In genomic region chr3:47385007-47385406, GRCh38 we compare ENCODE assay signal across 26 cellular contexts. TPM values are rescaled to one million over a fixed set of nuclear protein-coding genes. Genes with fewer than 3 reads are reported as not detected.
DNase-seq lines count a peak whose midpoint lies in the region; ATAC-seq, FAIRE-seq and TF ChIP-seq lines count a peak whose summit lies in the region.
"Had no signal": no experiment of that assay in that cellular context is flagged by ENCODE, and none has a peak within 500 bp of the region (broad histone marks: within the 10 kb centered on the region; RNA-seq: fewer than 3 reads in every experiment).

No MANE protein-coding gene starts in this region.

- no peaks in the 10 kb centered on the region for H3K27me3 ChIP-seq in Loucy (ENCODE audit: insufficient read depth, low read length, poor library complexity, severe bottlenecking)
- H3K27me3 ChIP-seq in small intestine (ENCODE audit: control insufficient read depth in 2 of 2, insufficient read depth in 2 of 2, low read length in 2 of 2): no peaks in the 10 kb centered on the region
- no peaks in the 10 kb centered on the region for H3K27me3 ChIP-seq in osteoblast (ENCODE audit: insufficient read depth, low read length)
- H3K27me3 ChIP-seq: ovary, right atrium auricular region, SJCRH30 had no signal

- no peak for FAIRE-seq in small intestine (lab: Jason Lieb, UNC)
- FAIRE-seq: frontal cortex had no signal

- no peak overlapping the region for H3K9ac ChIP-seq in Loucy (ENCODE audit: low read depth, low read length, poor library complexity, severe bottlenecking)

- H3K79me2 ChIP-seq in Loucy (ENCODE audit: insufficient read depth, low read length) (peaks cover 88% of the 10 kb centered on the region), osteoblast (ENCODE audit: insufficient read depth, low read length) (peaks cover 92% of the 10 kb centered on the region)

- H3K9me2 ChIP-seq in Loucy (replicated peaks; ENCODE audit: low read depth, low read length): no peaks in the 10 kb centered on the region

- H3K36me3 ChIP-seq in Loucy (ENCODE audit: insufficient read depth, low read length): peaks cover 10% of the 10 kb centered on the region; the same call in 1 of the 2 replicates
- H3K36me3 ChIP-seq in small intestine (ENCODE audit: control insufficient read depth in 2 of 2, insufficient read depth in 2 of 2, low read length in 2 of 2): peaks cover 1 to 2% of the 10 kb centered on the region in 2 donors
- peaks cover 20% of the 10 kb centered on the region for H3K36me3 ChIP-seq in osteoblast (ENCODE audit: insufficient read depth, low read length)
- H3K36me3 ChIP-seq: ovary had no signal

- H3K27ac ChIP-seq in small intestine (ENCODE audit: low read depth in 1 of 2, low read length in 1 of 2): no peak overlapping the region
- no peak overlapping the region for H3K27ac ChIP-seq in osteoblast (ENCODE audit: low read depth, low read length)
- H3K27ac ChIP-seq: ovary, right atrium auricular region, SJCRH30, thoracic aorta had no signal

- H3K9me3 ChIP-seq in Loucy (ENCODE audit: insufficient read depth, low read depth, low read length) (no peaks in the 10 kb centered on the region), small intestine (ENCODE audit: control insufficient read depth, low read depth) (no peaks in the 10 kb centered on the region), osteoblast (ENCODE audit: low read depth, low read length) (no peaks in the 10 kb centered on the region)
- H3K9me3 ChIP-seq: ovary, right atrium auricular region, SJCRH30, thoracic aorta had no signal

- peaks cover 27% of the 10 kb centered on the region for H3K4me1 ChIP-seq in Loucy (ENCODE audit: insufficient read depth, low read length, poor library complexity, severe bottlenecking)
- peaks cover 2 to 5% of the 10 kb centered on the region in 2 donors for H3K4me1 ChIP-seq in small intestine (ENCODE audit: control insufficient read depth in 2 of 2, insufficient read depth in 1 of 2, low read depth in 1 of 2, low read length in 1 of 2)
- peaks cover 7% of the 10 kb centered on the region for H3K4me1 ChIP-seq in osteoblast (ENCODE audit: insufficient read depth, low read length)
- H3K4me1 ChIP-seq: SJCRH30 had no signal

- H3F3A ChIP-seq in Loucy (ENCODE audit: low read depth): no peaks in the 10 kb centered on the region

- 66 to 88% (median 73%) methylated on average over 4 of the region's 4 CpGs for WGBS in small intestine, 3 donors

- H3K4me3 ChIP-seq in Loucy (ENCODE audit: low read length, poor library complexity, severe bottlenecking) (no peak overlapping the region), small intestine (ENCODE audit: low read depth in 1 of 2, low read length in 2 of 2) (no peak overlapping the region), osteoblast (ENCODE audit: insufficient read depth, low read length) (no peak overlapping the region)
- H3K4me3 ChIP-seq: ovary, right atrium auricular region, SJCRH30, thoracic aorta had no signal

- H4K20me1 ChIP-seq in Loucy (ENCODE audit: insufficient read depth, low read length, poor library complexity, severe bottlenecking): peaks cover 41% of the 10 kb centered on the region
- peaks cover 59% of the 10 kb centered on the region for H4K20me1 ChIP-seq in osteoblast (ENCODE audit: insufficient read depth, low read length)

- H2AFZ ChIP-seq in Loucy (ENCODE audit: low read length) (no peak overlapping the region), osteoblast (ENCODE audit: low read length) (no peak overlapping the region)

- no peak for ATAC-seq in HG02884 (IDR thresholded peaks at IDR 0.05; ENCODE audit: unreplicated experiment)
- ATAC-seq in SK-N-SH treated with all-trans-retinoic acid at 6 μM for 48 hours: no peak
- ATAC-seq: effector memory CD8-positive, alpha-beta T cell; esophagus mucosa had no signal

- no peak for TF ChIP-seq CTCF in Loucy (conservative IDR thresholded peaks at IDR 0.05; ENCODE audit: low read length)
- TF ChIP-seq CTCF in osteoblast (IDR thresholded peaks at IDR 0.05; ENCODE audit: extremely low read depth, low read depth, low read length): no peak

- DNase-seq in astrocyte of the hippocampus (ENCODE audit: low read depth, low spot score): peak; percentile 37
- DNase-seq in kidney tubule cell (ENCODE audit: low spot score): peak; percentile 80
- peak; percentile 56 for DNase-seq in small intestine
- DNase-seq in EL: no peak
- DNase-seq in osteoblast (ENCODE audit: insufficient read length, low spot score, missing footprints): no peak
- DNase-seq: activated CD4-positive, alpha-beta T cell treated with anti-CD3 and anti-CD28 coated beads, Interleukin-2, amount 10 ng/mL, durations not matched to agents 24 days and 14 days; activated CD8-positive, alpha-beta memory T cell treated with anti-CD3 and anti-CD28 coated beads for 24 hours; activated T-cell treated with anti-CD3 and anti-CD28 coated beads for 4 hours; CD4-positive, alpha-beta T cell; effector memory CD8-positive, alpha-beta T cell; GOT3; Karpas-422; MV-4-11; NCI-H1436 treated with DMSO at 0.1 percent for 48 hours; NCI-H345; ovary; SJCRH30; stimulated activated CD4-positive, alpha-beta T cell treated with anti-CD3 and anti-CD28 coated beads, Interleukin-1b, Interleukin-23, amount 100 ng/mL, for 48 hours; T-helper 9 cell had no signal

- H3K4me2 ChIP-seq in Loucy (ENCODE audit: low read depth, low read length, poor library complexity, severe bottlenecking): peak overlapping the region; percentile 51
- no peak overlapping the region for H3K4me2 ChIP-seq in osteoblast (ENCODE audit: insufficient read depth, low read length)

TF ChIP-seq in SK-N-SH treated with all-trans-retinoic acid at 6 μM for 48 hours, 23 proteins besides CTCF, POLR2A, EP300 and RAD21:
- no peak for TF ChIP-seq CSRNP3 (CRISPR knock-in tag; IDR thresholded peaks at IDR 0.05)
- no peak for TF ChIP-seq OSR1 (CRISPR knock-in tag; IDR thresholded peaks at IDR 0.05)
- TF ChIP-seq ZNF70 (CRISPR knock-in tag; IDR thresholded peaks at IDR 0.05): no peak
- TF ChIP-seq CREB5 (CRISPR knock-in tag; IDR thresholded peaks at IDR 0.05; ENCODE audit: low read depth): no peak
- no peak for TF ChIP-seq ZNF8 (CRISPR knock-in tag; IDR thresholded peaks at IDR 0.05)
- TF ChIP-seq SNAI2 (CRISPR knock-in tag; IDR thresholded peaks at IDR 0.05): no peak
- TF ChIP-seq ZC3H10 (CRISPR knock-in tag; IDR thresholded peaks at IDR 0.05): no peak
- TF ChIP-seq GLIS3 (CRISPR knock-in tag; IDR thresholded peaks at IDR 0.05): no peak
- no peak for TF ChIP-seq ISL1 (CRISPR knock-in tag; IDR thresholded peaks at IDR 0.05)
- no peak for TF ChIP-seq TOX (CRISPR knock-in tag; IDR thresholded peaks at IDR 0.05; ENCODE audit: borderline replicate concordance)
- no peak for TF ChIP-seq ESRRG (CRISPR knock-in tag; IDR thresholded peaks at IDR 0.05)
- TF ChIP-seq TCF4 (CRISPR knock-in tag; IDR thresholded peaks at IDR 0.05; ENCODE audit: borderline replicate concordance): no peak
- TF ChIP-seq RARB (CRISPR knock-in tag; IDR thresholded peaks at IDR 0.05): no peak
- TF ChIP-seq, protein P1, sequence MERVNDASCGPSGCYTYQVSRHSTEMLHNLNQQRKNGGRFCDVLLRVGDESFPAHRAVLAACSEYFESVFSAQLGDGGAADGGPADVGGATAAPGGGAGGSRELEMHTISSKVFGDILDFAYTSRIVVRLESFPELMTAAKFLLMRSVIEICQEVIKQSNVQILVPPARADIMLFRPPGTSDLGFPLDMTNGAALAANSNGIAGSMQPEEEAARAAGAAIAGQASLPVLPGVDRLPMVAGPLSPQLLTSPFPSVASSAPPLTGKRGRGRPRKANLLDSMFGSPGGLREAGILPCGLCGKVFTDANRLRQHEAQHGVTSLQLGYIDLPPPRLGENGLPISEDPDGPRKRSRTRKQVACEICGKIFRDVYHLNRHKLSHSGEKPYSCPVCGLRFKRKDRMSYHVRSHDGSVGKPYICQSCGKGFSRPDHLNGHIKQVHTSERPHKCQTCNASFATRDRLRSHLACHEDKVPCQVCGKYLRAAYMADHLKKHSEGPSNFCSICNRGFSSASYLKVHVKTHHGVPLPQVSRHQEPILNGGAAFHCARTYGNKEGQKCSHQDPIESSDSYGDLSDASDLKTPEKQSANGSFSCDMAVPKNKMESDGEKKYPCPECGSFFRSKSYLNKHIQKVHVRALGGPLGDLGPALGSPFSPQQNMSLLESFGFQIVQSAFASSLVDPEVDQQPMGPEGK (CRISPR knock-in tag; IDR thresholded peaks at IDR 0.05; ENCODE audit: borderline replicate concordance): no peak
- TF ChIP-seq ZFP3 (CRISPR knock-in tag; IDR thresholded peaks at IDR 0.05): no peak

RNA-seq across cellular contexts. Expression of gene PTPN23, which starts 4.2 kb away (rescaled TPM):
- 10 to 100 TPM; 10.3 to 17.3 (median 10.5) TPM for polyA plus RNA-seq in small intestine
- 22.4 and 30.0 TPM in 2 replicates for total RNA-seq in osteoblast

Comparison
In these comparisons a context has a peak if more than half of its experiments do, and no peak if none do; other contexts are left out.
1. DNase-seq: peak in astrocyte of the hippocampus (single experiment), kidney tubule cell (single experiment) and small intestine (single experiment); none in EL (single experiment) and osteoblast (single experiment).